25 cellular contexts compared by ENCODE assay signal in the genomic region with DNA sequence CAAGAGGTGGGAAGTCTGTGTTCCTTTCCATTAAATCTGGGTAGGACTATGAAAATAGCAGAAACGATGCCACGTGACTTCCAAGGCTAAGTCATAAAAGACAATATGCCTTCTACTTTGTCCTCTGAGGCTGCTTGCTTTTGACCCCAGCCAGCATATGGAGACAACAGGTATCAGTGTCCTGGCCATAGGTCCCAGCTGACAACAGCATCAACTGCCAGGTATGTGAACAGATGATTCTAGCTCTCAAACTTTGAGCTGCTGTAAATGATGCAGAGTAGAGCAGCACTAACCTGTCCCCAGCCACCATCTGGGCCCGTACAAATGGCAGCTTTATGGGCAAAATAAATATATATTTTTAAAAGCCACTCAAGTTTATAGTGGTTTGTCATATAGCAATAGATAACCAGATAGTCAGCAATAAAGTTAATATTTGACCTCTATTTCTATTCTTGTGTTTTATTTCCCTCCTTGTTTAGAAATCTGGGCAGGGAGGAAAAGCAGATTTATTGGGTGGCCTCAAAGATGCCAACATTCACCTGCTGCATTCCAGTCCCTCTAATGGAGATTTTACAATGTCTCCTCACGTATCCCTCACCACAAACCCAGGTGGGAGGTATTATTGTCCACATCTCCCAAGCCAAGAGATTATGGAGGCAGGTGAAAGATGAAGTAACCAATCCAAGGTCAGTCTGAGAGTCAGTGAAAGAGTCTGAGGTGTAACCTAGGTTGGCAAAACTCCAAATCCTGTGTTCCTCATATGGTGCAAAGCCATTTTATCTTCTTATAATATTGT.
"Had no signal": no experiment of that assay in that cellular context is flagged by ENCODE, and none has a peak within 500 bp of the region (broad histone marks: within the 10 kb centered on the region; RNA-seq: fewer than 3 reads in every experiment).

No MANE protein-coding gene starts in this region.

- DNase-seq: cerebellar nuclear complex; dermis blood vessel endothelial cell; dorsolateral prefrontal cortex; effector CD4-positive, alpha-beta T cell; effector memory CD4-positive, alpha-beta T cell; foreskin keratinocyte; heart left ventricle; hypothalamus; immature natural killer cell; islet precursor cell; kidney; kidney glomerular epithelial cell; left lung; left ventricle myocardium superior; mammary epithelial cell; mesendoderm; midbrain had no signal

- H3K4me1 ChIP-seq: esophagus muscularis mucosa, foreskin keratinocyte, gastroesophageal sphincter, left lung had no signal

- H3K4me3 Mint-ChIP-seq: immature natural killer cell, memory B cell had no signal

- FAIRE-seq: endothelial cell of umbilical vein, frontal cortex, kidney had no signal

- H3K9me3 ChIP-seq: esophagus muscularis mucosa, gastroesophageal sphincter, heart left ventricle, left lung had no signal

- H3K27me3 ChIP-seq: foreskin keratinocyte, hepatocyte had no signal

- H3K4me3 ChIP-seq: coronary artery, dorsolateral prefrontal cortex, esophagus muscularis mucosa, gastroesophageal sphincter, heart left ventricle, hepatocyte, left lung, lung had no signal

- H3K36me3 ChIP-seq: esophagus muscularis mucosa, gastroesophageal sphincter, heart left ventricle, left lung had no signal

- ATAC-seq: foreskin keratinocyte, gastroesophageal sphincter, heart left ventricle, left lung, left ventricle myocardium superior had no signal

- H3K36me3 Mint-ChIP-seq: immature natural killer cell, memory B cell had no signal

- H3K27ac Mint-ChIP-seq: immature natural killer cell, memory B cell had no signal

- H3K9me3 Mint-ChIP-seq: memory B cell had no signal

- H3K27ac ChIP-seq: coronary artery, dorsolateral prefrontal cortex, esophagus muscularis mucosa, foreskin keratinocyte, gastroesophageal sphincter, heart left ventricle, hepatocyte, left lung had no signal

- H3K4me1 Mint-ChIP-seq: immature natural killer cell, memory B cell had no signal
